In genomic region chr5:6594066-6594465, GRCh38 we compare ENCODE assay signal across 17 cellular contexts.
"Had no signal": no experiment of that assay in that cellular context is flagged by ENCODE, and none has a peak within 500 bp of the region (broad histone marks: within the 10 kb centered on the region; RNA-seq: fewer than 3 reads in every experiment).

No MANE protein-coding gene starts in this region.

- H3K4me3 ChIP-seq: colonic mucosa, esophagus muscularis mucosa, heart right ventricle, left ventricle myocardium inferior, lower lobe of right lung, mucosa of descending colon had no signal

- H3K27ac Mint-ChIP-seq: dendritic cell treated with granulocyte-macrophage colony-stimulating factor and Interleukin-4, amounts not matched to agents 40 ng/mL and 50 ng/mL, for 4 days; effector memory CD8-positive, alpha-beta T cell; mesothelial cell of epicardium; naive B cell had no signal

- DNase-seq: colonic mucosa; cortex of kidney; effector CD8-positive, alpha-beta T cell; effector memory CD8-positive, alpha-beta T cell; foreskin keratinocyte; glutamatergic neuron; heart right ventricle; hippocampal formation; left cardiac atrium; left ventricle myocardium inferior; lower lobe of right lung; mesenchymal stem cell; mucosa of descending colon; naive B cell had no signal

- H3K9me3 Mint-ChIP-seq: dendritic cell treated with granulocyte-macrophage colony-stimulating factor and Interleukin-4, amounts not matched to agents 40 ng/mL and 50 ng/mL, for 4 days; effector memory CD8-positive, alpha-beta T cell had no signal

- H3K27me3 ChIP-seq: colonic mucosa, esophagus muscularis mucosa, foreskin keratinocyte, heart right ventricle had no signal

- H3K36me3 ChIP-seq: colonic mucosa had no signal

- H3K4me3 Mint-ChIP-seq: dendritic cell treated with granulocyte-macrophage colony-stimulating factor and Interleukin-4, amounts not matched to agents 40 ng/mL and 50 ng/mL, for 4 days; effector memory CD8-positive, alpha-beta T cell; mesothelial cell of epicardium; naive B cell had no signal

- H3K4me1 ChIP-seq: colonic mucosa, lower lobe of right lung had no signal

- H3K4me1 Mint-ChIP-seq: mesothelial cell of epicardium had no signal

- H3K27me3 Mint-ChIP-seq: effector memory CD8-positive, alpha-beta T cell had no signal

- H3K27ac ChIP-seq: colonic mucosa, esophagus muscularis mucosa, foreskin keratinocyte, heart right ventricle, left ventricle myocardium inferior, lower lobe of right lung had no signal

- ATAC-seq: effector memory CD8-positive, alpha-beta T cell; foreskin keratinocyte; heart right ventricle; left cardiac atrium; lower lobe of right lung; mucosa of descending colon had no signal

- H3K9me3 ChIP-seq: colonic mucosa, esophagus muscularis mucosa, heart right ventricle, left ventricle myocardium inferior, lower lobe of right lung, mucosa of descending colon had no signal
